25 cellular contexts compared by ENCODE assay signal in genomic region chr12:95319694-95320331, GRCh38.
DNase-seq lines count a peak whose midpoint lies in the region; ATAC-seq and TF ChIP-seq lines count a peak whose summit lies in the region.
"Had no signal": no experiment of that assay in that cellular context is flagged by ENCODE, and none has a peak within 500 bp of the region (broad histone marks: within the 10 kb centered on the region; RNA-seq: fewer than 3 reads in every experiment).

No MANE protein-coding gene starts in this region.

- H3K4me1 ChIP-seq in GM23338 (ENCODE audit: insufficient read depth), result no peaks in the 10 kb centered on the region

- ATAC-seq in GM23338, result no peak
- ATAC-seq: gastroesophageal sphincter; naive thymus-derived CD8-positive, alpha-beta T cell; sciatic nerve had no signal

- TF ChIP-seq CTCF in GM23338 (conservative IDR thresholded peaks at IDR 0.05; ENCODE audit: low read depth in 2 of 2) (no peak), fibroblast of villous mesenchyme (IDR thresholded peaks at IDR 0.05; ENCODE audit: insufficient read depth, low read depth, low read length) (no peak), osteocyte (IDR thresholded peaks at IDR 0.05) (no peak)

- no peaks in the 10 kb centered on the region for H3F3A ChIP-seq in GM23338 (replicated peaks; ENCODE audit: low read depth)

- H3K4me3 Mint-ChIP-seq in GM23338 (no peak overlapping the region), osteocyte (ENCODE audit: unreplicated experiment) (no peak overlapping the region)
- H3K4me3 Mint-ChIP-seq: activated B cell treated with CpG ODN at 0.5 μM for 24 hours; activated CD4-positive, alpha-beta memory T cell treated with anti-CD3 and anti-CD28 coated beads for 36 hours; CD14-positive monocyte; naive thymus-derived CD8-positive, alpha-beta T cell had no signal

- H4K20me1 ChIP-seq in GM23338 (replicated peaks; ENCODE audit: insufficient read depth), result no peaks in the 10 kb centered on the region

- no peaks in the 10 kb centered on the region for H3K9me3 Mint-ChIP-seq in GM23338
- no peaks in the 10 kb centered on the region for H3K9me3 Mint-ChIP-seq in osteocyte (ENCODE audit: unreplicated experiment)
- H3K9me3 Mint-ChIP-seq: activated B cell treated with CpG ODN at 0.5 μM for 24 hours; activated CD4-positive, alpha-beta memory T cell treated with anti-CD3 and anti-CD28 coated beads for 36 hours; CD14-positive monocyte; naive thymus-derived CD8-positive, alpha-beta T cell had no signal

- H3K36me3 Mint-ChIP-seq in GM23338 (ENCODE audit: low read depth) (no peaks in the 10 kb centered on the region), osteocyte (ENCODE audit: unreplicated experiment) (no peaks in the 10 kb centered on the region)
- H3K36me3 Mint-ChIP-seq: activated CD4-positive, alpha-beta memory T cell treated with anti-CD3 and anti-CD28 coated beads for 36 hours; CD14-positive monocyte; naive thymus-derived CD8-positive, alpha-beta T cell had no signal

- no peaks in the 10 kb centered on the region for H3K79me2 ChIP-seq in GM23338 (replicated peaks; ENCODE audit: insufficient read depth)

- no peaks in the 10 kb centered on the region for H3K27me3 Mint-ChIP-seq in GM23338 (ENCODE audit: insufficient read depth, low read depth, poor library complexity)
- H3K27me3 Mint-ChIP-seq in osteocyte (ENCODE audit: unreplicated experiment), result no peaks in the 10 kb centered on the region
- H3K27me3 Mint-ChIP-seq: activated CD4-positive, alpha-beta memory T cell treated with anti-CD3 and anti-CD28 coated beads for 36 hours had no signal

- H3K27ac ChIP-seq in GM23338 (ENCODE audit: low read depth), result no peak overlapping the region
- H3K27ac ChIP-seq: dorsolateral prefrontal cortex, epithelial cell of prostate, gastroesophageal sphincter had no signal

- H3K27ac Mint-ChIP-seq in GM23338, result no peak overlapping the region
- H3K27ac Mint-ChIP-seq in osteocyte (ENCODE audit: unreplicated experiment), result peak overlapping the region; percentile 73
- H3K27ac Mint-ChIP-seq: activated B cell treated with CpG ODN at 0.5 μM for 24 hours; activated CD4-positive, alpha-beta memory T cell treated with anti-CD3 and anti-CD28 coated beads for 36 hours; CD14-positive monocyte; naive thymus-derived CD8-positive, alpha-beta T cell had no signal

- no peak for DNase-seq in GM23338 (ENCODE audit: low spot score)
- DNase-seq in amniotic epithelial cell (ENCODE audit: low read depth), result peak; percentile 61
- DNase-seq in fibroblast of villous mesenchyme (ENCODE audit: low read depth), result peak; percentile 62
- no peak for DNase-seq in osteocyte (ENCODE audit: extremely low spot score, unreplicated experiment)
- no peak for DNase-seq in NCI-H526 treated with DMSO at 0.1 percent for 48 hours (lab: John Stamatoyannopoulos, UW)
- no peak for DNase-seq in C1 segment of cervical spinal cord (lab: John Stamatoyannopoulos, UW)
- no peak for DNase-seq in epidermal melanocyte (ENCODE audit: insufficient read length, low spot score)
- no peak for DNase-seq in activated gamma-delta T cell (lab: John Stamatoyannopoulos, UW)
- DNase-seq: activated B cell treated with CpG ODN at 0.5 μM for 24 hours; activated CD4-positive, alpha-beta memory T cell treated with anti-CD3 and anti-CD28 coated beads for 36 hours; activated gamma-delta T cell treated with Interleukin-2 at 50 U/mL for 16 hours; central memory CD4-positive, alpha-beta T cell; dorsolateral prefrontal cortex; GDM1; kidney; mesendoderm; MM.1S; naive thymus-derived CD8-positive, alpha-beta T cell; NCI-H748 treated with DMSO at 0.1 percent for 48 hours; stimulated activated CD4-positive, alpha-beta T cell treated with anti-CD3 and anti-CD28 coated beads, Interleukin-15, amount 100 ng/mL, for 24 hours; T1000 had no signal

- H3K9me2 ChIP-seq in GM23338 (ENCODE audit: insufficient read depth), result no peaks in the 10 kb centered on the region

- no peaks in the 10 kb centered on the region for H3K27me3 ChIP-seq in GM23338 (ENCODE audit: insufficient read depth)
- H3K27me3 ChIP-seq: gastroesophageal sphincter had no signal

- H2AFZ ChIP-seq in GM23338, result peak overlapping the region; percentile 59; the same call in 1 of the 2 replicates

- no peak overlapping the region for H3K4me2 ChIP-seq in GM23338

- no peak overlapping the region for H3K4me3 ChIP-seq in GM23338
- no peak overlapping the region for H3K4me3 ChIP-seq in fibroblast of villous mesenchyme (ENCODE audit: low read depth, low read length)
- H3K4me3 ChIP-seq: dorsolateral prefrontal cortex, gastroesophageal sphincter had no signal

- H3K4me1 Mint-ChIP-seq in GM23338 (no peaks in the 10 kb centered on the region), osteocyte (ENCODE audit: unreplicated experiment) (peaks cover 74% of the 10 kb centered on the region)
- H3K4me1 Mint-ChIP-seq: activated B cell treated with CpG ODN at 0.5 μM for 24 hours; CD14-positive monocyte; naive thymus-derived CD8-positive, alpha-beta T cell had no signal

- no peaks in the 10 kb centered on the region for H3K36me3 ChIP-seq in GM23338 (ENCODE audit: insufficient read depth)
- H3K36me3 ChIP-seq: gastroesophageal sphincter had no signal

TF ChIP-seq in GM23338, 12 proteins besides CTCF, POLR2A, EP300 and RAD21 (continues in another document):
- TF ChIP-seq ZNF331 (CRISPR knock-in tag; IDR thresholded peaks at IDR 0.05; ENCODE audit: low read depth) (no peak), NANOG (IDR thresholded peaks at IDR 0.05; ENCODE audit: borderline replicate concordance) (no peak), POLR2AphosphoS5 (IDR thresholded peaks at IDR 0.05; ENCODE audit: low read depth) (no peak), ETS1 (IDR thresholded peaks at IDR 0.05) (no peak), EZH2 (IDR thresholded peaks at IDR 0.05; ENCODE audit: low read depth, unreplicated experiment) (no peak), REST (IDR thresholded peaks at IDR 0.05; ENCODE audit: unreplicated experiment) (no peak)

Comparison
In these comparisons a context has a peak if more than half of its experiments do, and no peak if none do; other contexts are left out.
1. DNase-seq: peak in amniotic epithelial cell (single experiment) and fibroblast of villous mesenchyme (single experiment); none in GM23338 (single experiment), osteocyte (single experiment), NCI-H526 treated with DMSO at 0.1 percent for 48 hours (single experiment), C1 segment of cervical spinal cord (0 of 14), epidermal melanocyte (single experiment) and activated gamma-delta T cell (single experiment).